Comparison of ENCODE assay signal across 15 cellular contexts in genomic region chr17:14672830-14673229, GRCh38.
A peak's percentile ranks its signal among the peaks of the same experiment; 100 is the strongest.
DNase-seq lines count a peak whose midpoint lies in the region; ATAC-seq, FAIRE-seq and TF ChIP-seq lines count a peak whose summit lies in the region.
"Had no signal": no experiment of that assay in that cellular context is flagged by ENCODE, and none has a peak within 500 bp of the region (broad histone marks: within the 10 kb centered on the region; RNA-seq: fewer than 3 reads in every experiment).

No MANE protein-coding gene starts in this region.

- intact Hi-C loops in OCI-LY7 (cut with micrococcal nuclease; ENCODE audit: unreplicated experiment) (no loop called here), esophagus muscularis mucosa (cut with DNase I) (no loop called here), pancreas (cut with DNase I) (no loop called here)

- TF ChIP-seq EP300 in esophagus muscularis mucosa (IDR thresholded peaks at IDR 0.05) = no peak

- no peaks in the 10 kb centered on the region for H3K27me3 ChIP-seq in esophagus muscularis mucosa
- no peaks in the 10 kb centered on the region for H3K27me3 ChIP-seq in pancreas
- H3K27me3 ChIP-seq: Peyer's patch had no signal

- H3K4me3 ChIP-seq in OCI-LY7 (ENCODE audit: low read depth, low read length, poor library complexity, severe bottlenecking) = no peak overlapping the region
- no peak overlapping the region for H3K4me3 ChIP-seq in esophagus muscularis mucosa
- no peak overlapping the region for H3K4me3 ChIP-seq in pancreas
- H3K4me3 ChIP-seq: dorsolateral prefrontal cortex, Peyer's patch, thoracic aorta had no signal

- ATAC-seq in pancreas = peak; percentile 43 to 78 (median 76)
- ATAC-seq in HG03439 (IDR thresholded peaks at IDR 0.05; ENCODE audit: unreplicated experiment) = no peak
- ATAC-seq in HG03045 (IDR thresholded peaks at IDR 0.05; ENCODE audit: unreplicated experiment) = no peak
- no peak for ATAC-seq in HG02571 (IDR thresholded peaks at IDR 0.05; ENCODE audit: unreplicated experiment)
- ATAC-seq: activated CD4-positive, alpha-beta T cell treated with anti-CD3 and anti-CD28 coated beads for 36 hours had no signal

- H4K20me1 ChIP-seq in OCI-LY7 (ENCODE audit: insufficient read depth, low read length) = no peaks in the 10 kb centered on the region

- H3K9me2 ChIP-seq in OCI-LY7 (ENCODE audit: insufficient read depth, low read length) = no peaks in the 10 kb centered on the region

- POLR2A ChIA-PET in OCI-LY7 (lab: Charles Lee) = interaction anchor here (0.6 kb wide), 2 partner anchors 35 to 1828 kb away, joined by 3 read pairs; no protein-coding TSS in a partner anchor

- TF ChIP-seq POLR2A in esophagus muscularis mucosa (IDR thresholded peaks at IDR 0.05; ENCODE audit: low read depth) = no peak

- 54% methylated on average over 4 of the region's 4 CpGs for WGBS in esophagus muscularis mucosa
- WGBS in pancreas, 2 donors = 24 to 27% methylated on average over 4 of the region's 4 CpGs

- no peaks in the 10 kb centered on the region for H3K79me2 ChIP-seq in OCI-LY7 (ENCODE audit: insufficient read depth, low read depth, low read length)

- peak overlapping the region; percentile 49; the same call in 1 of the 2 replicates for H2AFZ ChIP-seq in OCI-LY7 (ENCODE audit: low read length)

- H3K4me2 ChIP-seq in OCI-LY7 (ENCODE audit: low read length) = no peak overlapping the region

- DNase-seq in GM04504 (ENCODE audit: low read depth) (peak; percentile 38), OCI-LY7 (ENCODE audit: low spot score) (no peak), esophagus muscularis mucosa (ENCODE audit: extremely low spot score) (peak; percentile 81), pancreas (peak in 3 of 6 donors; percentile 3 to 16 (median 11)), NCI-H774 (lab: John Stamatoyannopoulos, UW) (no peak)
- DNase-seq: activated CD4-positive, alpha-beta T cell treated with anti-CD3 and anti-CD28 coated beads for 36 hours; activated naive CD4-positive, alpha-beta T cell; dorsolateral prefrontal cortex; NCI-H1436 treated with DMSO at 0.1 percent for 48 hours; Peyer's patch; stimulated activated CD4-positive, alpha-beta T cell treated with anti-CD3 and anti-CD28 coated beads, Interleukin-4, amount 100 ng/mL, for 24 hours had no signal

- H3K4me1 ChIP-seq in OCI-LY7 (ENCODE audit: insufficient read depth, low read length, poor library complexity, severe bottlenecking) = no peaks in the 10 kb centered on the region
- H3K4me1 ChIP-seq in esophagus muscularis mucosa = no peaks in the 10 kb centered on the region
- no peaks in the 10 kb centered on the region for H3K4me1 ChIP-seq in pancreas
- H3K4me1 ChIP-seq: Peyer's patch had no signal

- no peak for TF ChIP-seq CTCF in OCI-LY7 (conservative IDR thresholded peaks at IDR 0.05; ENCODE audit: low read length)
- TF ChIP-seq CTCF in esophagus muscularis mucosa (IDR thresholded peaks at IDR 0.05) = no peak
- no peak for TF ChIP-seq CTCF in pancreas (IDR thresholded peaks at IDR 0.05)

- H3K36me3 ChIP-seq in OCI-LY7 (ENCODE audit: insufficient read depth, low read length) = no peaks in the 10 kb centered on the region
- H3K36me3 ChIP-seq in esophagus muscularis mucosa = no peaks in the 10 kb centered on the region
- H3K36me3 ChIP-seq in pancreas = no peaks in the 10 kb centered on the region
- H3K36me3 ChIP-seq: Peyer's patch, thoracic aorta had no signal

- BruUV-seq in OCI-LY7 (replicated peaks; lab: Mats Ljungman, UMichigan) = no TSS peak

- H3K27ac ChIP-seq in OCI-LY7 (ENCODE audit: low read depth, low read length, poor library complexity, severe bottlenecking) (no peak overlapping the region), esophagus muscularis mucosa (replicated peaks in 1 of 4) (no peak overlapping the region), pancreas (no peak overlapping the region)
- H3K27ac ChIP-seq: dorsolateral prefrontal cortex, Peyer's patch, thoracic aorta had no signal

- H3K9me3 ChIP-seq in OCI-LY7 (ENCODE audit: low read length) (peaks cover 5% of the 10 kb centered on the region; the same call in 1 of the 2 replicates), esophagus muscularis mucosa (no peaks in the 10 kb centered on the region), pancreas (no peaks in the 10 kb centered on the region)
- H3K9me3 ChIP-seq: Peyer's patch, thoracic aorta had no signal

- no peak for FAIRE-seq in pancreas (lab: Jason Lieb, UNC)

- CTCF ChIA-PET in OCI-LY7 (lab: Charles Lee; ENCODE audit: unreplicated experiment) = no interaction called here

Comparison
In these comparisons a context has a peak if more than half of its experiments do, and no peak if none do; other contexts are left out.
1. DNase-seq: peak in GM04504 (single experiment) and esophagus muscularis mucosa (single experiment); none in OCI-LY7 (single experiment) and NCI-H774 (single experiment).
2. ATAC-seq: peak in pancreas (4 of 4); none in HG03439 (single experiment), HG03045 (single experiment) and HG02571 (single experiment).